ENCODE assay signal across 1 cellular context in the genomic region with DNA sequence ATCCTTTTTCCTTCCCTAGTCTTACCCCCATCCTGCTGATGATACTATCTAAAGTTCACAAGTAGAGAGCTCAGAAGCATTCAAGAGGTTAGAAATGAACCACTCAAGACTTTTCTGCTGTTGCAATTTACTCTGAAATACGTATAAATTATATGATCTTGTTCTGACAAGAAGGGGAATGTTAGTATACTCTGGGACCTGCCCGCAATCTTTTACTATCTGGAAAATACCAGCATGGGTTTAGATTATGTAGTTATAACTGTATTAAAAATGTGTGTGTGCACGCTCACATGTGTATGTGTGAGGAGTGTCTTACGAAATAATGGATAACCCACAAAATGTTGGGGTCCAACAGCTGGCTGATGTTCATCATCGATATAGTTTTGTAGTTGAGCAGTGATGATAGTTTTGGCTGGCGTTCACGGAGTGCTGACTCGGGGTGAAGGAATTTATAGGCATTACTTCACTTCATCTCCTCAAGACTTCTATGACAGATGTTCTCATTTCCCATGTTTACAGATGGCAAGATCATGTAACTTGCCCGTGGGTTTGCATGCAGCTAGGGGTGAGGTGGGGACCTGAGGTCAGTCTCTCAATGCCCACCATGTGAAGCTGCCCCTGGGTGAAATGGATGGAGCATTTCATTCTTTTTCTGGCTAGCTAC.
TF ChIP-seq lines count a peak whose summit lies in the region.

No MANE protein-coding gene starts in this region.

TF ChIP-seq in IMR-90, 13 proteins besides CTCF, POLR2A, EP300 and RAD21:
- TF ChIP-seq RFX5 (IDR thresholded peaks at IDR 0.05; ENCODE audit: low read depth, low read length) (no peak), NFE2L2 (IDR thresholded peaks at IDR 0.05; ENCODE audit: low read depth, low read length) (no peak), MAFK (IDR thresholded peaks at IDR 0.05; ENCODE audit: low read depth, low read length) (no peak), FOS (IDR thresholded peaks at IDR 0.05; ENCODE audit: low read depth, low read length) (no peak), RCOR1 (IDR thresholded peaks at IDR 0.05; ENCODE audit: insufficient replicate concordance, low read length) (no peak), CHD1 (IDR thresholded peaks at IDR 0.05; ENCODE audit: low read depth, low read length) (no peak), BHLHE40 (IDR thresholded peaks at IDR 0.05; ENCODE audit: low read depth, low read length) (no peak), MAZ (IDR thresholded peaks at IDR 0.05; ENCODE audit: borderline replicate concordance, low read depth, low read length) (no peak), SMC3 (IDR thresholded peaks at IDR 0.05; ENCODE audit: low read depth, low read length) (no peak), MXI1 (IDR thresholded peaks at IDR 0.05; ENCODE audit: borderline replicate concordance, low read depth, low read length) (no peak), CEBPB (IDR thresholded peaks at IDR 0.05; ENCODE audit: low read depth, low read length) (no peak)
- TF ChIP-seq, protein P1, sequence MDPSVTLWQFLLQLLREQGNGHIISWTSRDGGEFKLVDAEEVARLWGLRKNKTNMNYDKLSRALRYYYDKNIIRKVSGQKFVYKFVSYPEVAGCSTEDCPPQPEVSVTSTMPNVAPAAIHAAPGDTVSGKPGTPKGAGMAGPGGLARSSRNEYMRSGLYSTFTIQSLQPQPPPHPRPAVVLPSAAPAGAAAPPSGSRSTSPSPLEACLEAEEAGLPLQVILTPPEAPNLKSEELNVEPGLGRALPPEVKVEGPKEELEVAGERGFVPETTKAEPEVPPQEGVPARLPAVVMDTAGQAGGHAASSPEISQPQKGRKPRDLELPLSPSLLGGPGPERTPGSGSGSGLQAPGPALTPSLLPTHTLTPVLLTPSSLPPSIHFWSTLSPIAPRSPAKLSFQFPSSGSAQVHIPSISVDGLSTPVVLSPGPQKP (IDR thresholded peaks at IDR 0.05; ENCODE audit: borderline replicate concordance, low read depth, low read length), result no peak
- TF ChIP-seq, protein P2, sequence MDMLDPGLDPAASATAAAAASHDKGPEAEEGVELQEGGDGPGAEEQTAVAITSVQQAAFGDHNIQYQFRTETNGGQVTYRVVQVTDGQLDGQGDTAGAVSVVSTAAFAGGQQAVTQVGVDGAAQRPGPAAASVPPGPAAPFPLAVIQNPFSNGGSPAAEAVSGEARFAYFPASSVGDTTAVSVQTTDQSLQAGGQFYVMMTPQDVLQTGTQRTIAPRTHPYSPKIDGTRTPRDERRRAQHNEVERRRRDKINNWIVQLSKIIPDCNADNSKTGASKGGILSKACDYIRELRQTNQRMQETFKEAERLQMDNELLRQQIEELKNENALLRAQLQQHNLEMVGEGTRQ (IDR thresholded peaks at IDR 0.05; ENCODE audit: low read depth, low read length), result no peak
